8 cellular contexts compared by ENCODE assay signal in the genomic region with DNA sequence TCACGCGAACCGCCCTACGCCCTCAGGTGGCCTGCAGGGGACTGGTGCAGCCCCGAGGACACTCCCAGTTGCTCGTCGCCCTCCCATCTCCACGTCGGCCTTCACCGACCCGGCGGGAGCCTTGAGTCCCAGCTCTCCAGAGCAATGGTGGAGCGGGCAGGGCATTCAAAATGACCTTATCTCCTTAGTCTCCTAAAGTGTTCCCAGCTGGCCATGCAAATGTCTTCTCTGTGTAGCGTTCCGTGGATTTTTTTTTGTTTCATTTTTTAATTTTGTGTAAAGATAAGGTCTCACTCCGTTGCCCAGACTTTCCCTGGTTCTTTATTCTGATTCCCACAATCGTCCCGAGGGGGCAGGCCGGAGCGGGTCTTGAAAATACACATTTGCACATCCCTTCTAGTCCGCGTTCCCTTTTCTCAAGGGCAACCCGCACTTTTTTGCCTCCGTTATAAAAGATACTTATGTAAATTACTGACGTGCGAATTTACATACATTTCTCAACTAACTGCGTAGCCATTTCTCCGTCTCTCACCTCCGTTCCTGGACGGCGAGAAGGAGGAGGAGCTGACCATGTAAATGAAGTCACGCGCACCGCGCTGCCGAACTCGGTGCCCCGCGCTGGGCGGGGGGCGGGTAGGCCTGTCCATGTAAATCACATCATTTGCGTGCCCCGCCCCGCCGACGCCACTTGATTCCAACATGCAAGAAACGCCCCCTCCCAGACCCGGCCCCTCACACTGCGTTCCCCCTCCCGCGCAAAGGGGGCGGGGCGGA. TPM values are rescaled to one million over a fixed set of nuclear protein-coding genes. Genes with fewer than 3 reads are reported as not detected.
A peak's percentile ranks its signal among the peaks of the same experiment; 100 is the strongest.
DNase-seq lines count a peak whose midpoint lies in the region; ATAC-seq and TF ChIP-seq lines count a peak whose summit lies in the region.

No MANE protein-coding gene starts in this region.

- H4K5ac ChIP-seq in IMR-90 (ENCODE audit: low read depth, low read length): peak overlapping the region; percentile 39

- peaks cover 28% of the 10 kb centered on the region for H3K4me1 ChIP-seq in IMR-90 (ENCODE audit: control insufficient read depth, insufficient read depth, low read length)
- H3K4me1 ChIP-seq in OCI-LY3 (ENCODE audit: low read length): peaks cover 50% of the 10 kb centered on the region
- peaks cover 33% of the 10 kb centered on the region for H3K4me1 ChIP-seq in mucosa of descending colon (ENCODE audit: low read depth)

- peak; percentile 66 for ATAC-seq in GM21528 (IDR thresholded peaks at IDR 0.05; ENCODE audit: low FRiP score, unreplicated experiment)
- ATAC-seq in IMR-90 (ENCODE audit: low read depth): peak; percentile 13
- peak; percentile 87 for ATAC-seq in mucosa of descending colon

- no peaks in the 10 kb centered on the region for H3K9me3 ChIP-seq in IMR-90 (ENCODE audit: control insufficient read depth, insufficient read depth, low read length)
- no peaks in the 10 kb centered on the region for H3K9me3 ChIP-seq in OCI-LY3 (ENCODE audit: insufficient read depth, low read length)
- no peaks in the 10 kb centered on the region for H3K9me3 ChIP-seq in mucosa of descending colon

- H3K79me1 ChIP-seq in IMR-90 (ENCODE audit: low read depth in 1 of 2, low read length in 2 of 2): peaks cover 4 to 45% of the 10 kb centered on the region in 2 experiments; a peak in 3 of 4 replicates

- DNase-seq in DMS153 treated with DMSO at 0.1 percent for 48 hours (lab: John Stamatoyannopoulos, UW; ENCODE audit: unreplicated experiment): peak; percentile 93
- peak; percentile 99 for DNase-seq in IMR-90
- DNase-seq in activated T-cell treated with anti-CD3 and anti-CD28 coated beads for 24 hours (ENCODE audit: low read depth): peak; percentile 100
- peak; percentile 97 for DNase-seq in epithelial cell of prostate (ENCODE audit: low read depth, low spot score)
- DNase-seq in mucosa of descending colon: peak; percentile 100
- DNase-seq in stimulated activated CD8-positive, alpha-beta memory T cell treated with anti-CD3 and anti-CD28 coated beads, Interleukin-4, amount 100 ng/mL, for 1 hour (ENCODE audit: low read depth in 2 of 2, low spot score in 1 of 2): peak; percentile 100

- peaks cover 44% of the 10 kb centered on the region for H3K79me2 ChIP-seq in OCI-LY3 (ENCODE audit: low read length)

- 7% methylated on average over 7 of the region's 53 CpGs; no CpG with 5 or more reads in 1 of the 2 experiments for WGBS in IMR-90 (ENCODE audit: extremely low coverage in 2 of 2, insufficient read length in 1 of 2), 2 experiments

- in situ Hi-C loops in IMR-90 (cut with MboI; ENCODE audit: low sequenced_read_pairs): no loop called here

- H3K14ac ChIP-seq in IMR-90 (replicated peaks; ENCODE audit: low read depth, low read length): peak overlapping the region; percentile 67

- BruUV-seq in IMR-90 (replicated peaks; lab: Mats Ljungman, UMichigan): no TSS peak

- intact Hi-C loops in IMR-90 (cut with micrococcal nuclease) (loop anchor here (5.0 kb wide), 2 partner anchors 46 to 81 kb away; a partner anchor contains a TSS), mucosa of descending colon (cut with DNase I, micrococcal nuclease) (no loop called here)

- H2BK15ac ChIP-seq in IMR-90 (ENCODE audit: low read depth, low read length): peak overlapping the region; percentile 30; the same call in 1 of the 3 replicates

- H3K4me3 ChIP-seq in IMR-90 (ENCODE audit: insufficient read depth, low read depth, low read length): peak overlapping the region; percentile 55
- peak overlapping the region; percentile 79 for H3K4me3 ChIP-seq in OCI-LY3 (ENCODE audit: low read length)
- H3K4me3 ChIP-seq in mucosa of descending colon: peak overlapping the region; percentile 4

- H3K56ac ChIP-seq in IMR-90 (ENCODE audit: extremely low read depth, insufficient read depth, low read length): peak overlapping the region; percentile 54

- peak overlapping the region; percentile 43 for H4K91ac ChIP-seq in IMR-90 (ENCODE audit: insufficient read depth, low read depth, low read length)

- peak overlapping the region; percentile 88 for H2AFZ ChIP-seq in IMR-90 (replicated peaks; ENCODE audit: low read length, poor library complexity)
- H2AFZ ChIP-seq in OCI-LY3 (ENCODE audit: low read depth, low read length): peak overlapping the region; percentile 34; the same call in 1 of the 2 replicates

- CTCF ChIA-PET in IMR-90 (lab: Yijun Ruan, JAX): interaction anchor here (0.5 to 1.1 kb wide), 6 partner anchors 8 to 787 kb away, joined by 3 to 4 read pairs (median 3); a partner anchor contains a TSS

- dilution Hi-C loops in IMR-90 (cut with HindIII; ENCODE audit: low sequenced_read_pairs, unreplicated experiment): no loop called here

- H2AK9ac ChIP-seq in IMR-90 (replicated peaks; ENCODE audit: low read depth, low read length, poor library complexity): peak overlapping the region; percentile 73

- H3K36me3 ChIP-seq in IMR-90 (ENCODE audit: control insufficient read depth, insufficient read depth, low read length): peaks cover 25% of the 10 kb centered on the region
- peaks cover 25% of the 10 kb centered on the region for H3K36me3 ChIP-seq in OCI-LY3 (replicated peaks; ENCODE audit: low read depth, low read length)
- no peaks in the 10 kb centered on the region for H3K36me3 ChIP-seq in mucosa of descending colon (ENCODE audit: low read depth)

- H2BK5ac ChIP-seq in IMR-90 (ENCODE audit: low read depth, low read length, poor library complexity, severe bottlenecking): peak overlapping the region; percentile 57

- TF ChIP-seq RAD21 in IMR-90 (IDR thresholded peaks at IDR 0.05; ENCODE audit: low read length): no peak; the same call in 1 of the 2 replicates

- H3K18ac ChIP-seq in IMR-90 (ENCODE audit: low read depth, low read length): peak overlapping the region; percentile 27

- POLR2A ChIA-PET in IMR-90 (lab: Charles Lee; ENCODE audit: unreplicated experiment): interaction anchor here (1.0 kb wide), 1 partner anchor 21 kb away, joined by 8 read pairs; a partner anchor contains a TSS

- peak overlapping the region; percentile 49 to 67; a peak in 3 of 4 replicates for H4K8ac ChIP-seq in IMR-90 (ENCODE audit: low read depth in 2 of 2, low read length in 2 of 2)

- peak overlapping the region; percentile 47 for H3K27ac ChIP-seq in IMR-90 (ENCODE audit: insufficient read depth, low read length)
- peak overlapping the region; percentile 90 for H3K27ac ChIP-seq in OCI-LY3 (ENCODE audit: low read length)
- peak overlapping the region; percentile 67 for H3K27ac ChIP-seq in epithelial cell of prostate

- H3K9me1 ChIP-seq in IMR-90 (ENCODE audit: insufficient read depth, low read length): peaks cover 25% of the 10 kb centered on the region

- H3K9ac ChIP-seq in IMR-90 (ENCODE audit: low read depth, low read length): peak overlapping the region; percentile 58
- H3K9ac ChIP-seq in OCI-LY3 (ENCODE audit: low read length): peak overlapping the region; percentile 86

- H2AK5ac ChIP-seq in IMR-90 (ENCODE audit: low read depth, low read length): peak overlapping the region; percentile 50; the same call in 1 of the 2 replicates

- peak overlapping the region; percentile 61 for H3K4ac ChIP-seq in IMR-90 (ENCODE audit: low read depth, low read length)

- peak overlapping the region; percentile 83 for H3K4me2 ChIP-seq in IMR-90 (ENCODE audit: low read depth, low read length)
- H3K4me2 ChIP-seq in OCI-LY3 (ENCODE audit: low read length): peak overlapping the region; percentile 85

- H3K23ac ChIP-seq in IMR-90 (ENCODE audit: low read depth, low read length): peak overlapping the region; percentile 68

- no peak for TF ChIP-seq POLR2A in IMR-90 (IDR thresholded peaks at IDR 0.05; ENCODE audit: low read depth, low read length)

- peaks cover 37% of the 10 kb centered on the region for H4K20me1 ChIP-seq in IMR-90 (ENCODE audit: insufficient read depth, low read length)
- H4K20me1 ChIP-seq in OCI-LY3 (ENCODE audit: insufficient read depth, low read length): peaks cover 36% of the 10 kb centered on the region

- no peak overlapping the region for H2BK20ac ChIP-seq in IMR-90 (ENCODE audit: low read depth, low read length)

- peak overlapping the region; percentile 23; the same call in 1 of the 2 replicates for H2BK120ac ChIP-seq in IMR-90 (ENCODE audit: low read depth, low read length)

- TF ChIP-seq CTCF in IMR-90 (conservative IDR thresholded peaks at IDR 0.05; ENCODE audit: low read depth, low read length): peak; percentile 47
- peak; percentile 55 for TF ChIP-seq CTCF in OCI-LY3 (IDR thresholded peaks at IDR 0.05; ENCODE audit: low read depth, low read length)
- no peak for TF ChIP-seq CTCF in mucosa of descending colon (IDR thresholded peaks at IDR 0.05)

- H3K27me3 ChIP-seq in IMR-90 (ENCODE audit: control insufficient read depth, insufficient read depth, low read length) (no peaks in the 10 kb centered on the region), OCI-LY3 (ENCODE audit: low read depth, low read length) (no peaks in the 10 kb centered on the region)

RNA-seq across cellular contexts. Expression of a gene that starts 0.6 kb away (rescaled TPM):
- total RNA-seq in IMR-90 (2012; rRNA removed): 50.5 and 54.1 TPM in 2 replicates
- 60.2 and 62.7 TPM in 2 replicates for polyA plus RNA-seq in IMR-90 (2012; rRNA removed)
- polyA plus RNA-seq in IMR-90 (2012; cell fraction: cytosol; rRNA removed): 39.4 and 78.4 TPM in 2 replicates
- polyA plus RNA-seq in IMR-90 (2012; cell fraction: nucleus; rRNA removed; ENCODE audit: low replicate concordance): 64.4 and 149 TPM in 2 replicates
- 100 to 1,000 TPM in 1 of 3 donors, 10 to 100 TPM in 2; 84.5 to 126 (median 93.2) TPM for total RNA-seq in mucosa of descending colon

RNA-seq across cellular contexts. Expression of a gene that starts 20.4 kb away (rescaled TPM):
- 7.9 and 8.3 TPM in 2 replicates for total RNA-seq in IMR-90 (2012; rRNA removed)
- polyA plus RNA-seq in IMR-90 (2012; rRNA removed): 21.4 and 25.9 TPM in 2 replicates
- 49.0 and 50.2 TPM in 2 replicates for polyA plus RNA-seq in IMR-90 (2012; cell fraction: cytosol; rRNA removed)
- 34.1 and 62.8 TPM in 2 replicates for polyA plus RNA-seq in IMR-90 (2012; cell fraction: nucleus; rRNA removed; ENCODE audit: low replicate concordance)
- 10 to 100 TPM; 46.9 to 68.1 (median 61.0) TPM for total RNA-seq in mucosa of descending colon

RNA-seq across cellular contexts. Expression of a gene that starts 23.1 kb away (rescaled TPM):
- total RNA-seq in IMR-90 (2012; rRNA removed) (not detected in 2 replicates), mucosa of descending colon (1 to 10 TPM; 1.4 to 8.6 (median 2.5) TPM)
- polyA plus RNA-seq in IMR-90 (2012; rRNA removed): 0.44 TPM in 1 of 2 replicates, not detected in the other
- polyA plus RNA-seq in IMR-90 (2012; cell fraction: cytosol; rRNA removed): 0.24 and 1.6 TPM in 2 replicates
- 0.64 TPM in 1 of 2 replicates, not detected in the other for polyA plus RNA-seq in IMR-90 (2012; cell fraction: nucleus; rRNA removed; ENCODE audit: low replicate concordance)

RNA-seq across cellular contexts. Expression of a gene that starts 47.4 kb away (rescaled TPM):
- total RNA-seq in IMR-90 (2012; rRNA removed) (28.3 and 30.3 TPM in 2 replicates), mucosa of descending colon (10 to 100 TPM; 54.0 to 81.7 (median 59.9) TPM)
- polyA plus RNA-seq in IMR-90 (2012; rRNA removed): 81.3 and 158 TPM in 2 replicates
- 89.7 and 101 TPM in 2 replicates for polyA plus RNA-seq in IMR-90 (2012; cell fraction: cytosol; rRNA removed)
- 76.5 and 101 TPM in 2 replicates for polyA plus RNA-seq in IMR-90 (2012; cell fraction: nucleus; rRNA removed; ENCODE audit: low replicate concordance)

RNA-seq across cellular contexts. Expression of a gene that starts 48.1 kb away (rescaled TPM):
- total RNA-seq in IMR-90 (2012; rRNA removed) (0.28 and 0.54 TPM in 2 replicates), mucosa of descending colon (10 to 100 TPM; 10.9 to 16.7 (median 13.8) TPM)
- 4.9 and 5.4 TPM in 2 replicates for polyA plus RNA-seq in IMR-90 (2012; rRNA removed)
- 4.2 and 5.8 TPM in 2 replicates for polyA plus RNA-seq in IMR-90 (2012; cell fraction: cytosol; rRNA removed)
- 6.8 and 12.2 TPM in 2 replicates for polyA plus RNA-seq in IMR-90 (2012; cell fraction: nucleus; rRNA removed; ENCODE audit: low replicate concordance)

Comparison
In these comparisons a context has a peak if more than half of its experiments do, and no peak if none do; other contexts are left out.
1. Peak in every context shown above with its lines: DNase-seq, ATAC-seq, H3K4me3 ChIP-seq and H3K27ac ChIP-seq.
2. ATAC-seq: peak in every context shown above with its lines; median percentile 87 in mucosa of descending colon; 66 in GM21528; 13 in IMR-90.
3. H3K4me3 ChIP-seq: peak in every context shown above with its lines; median percentile 79 in OCI-LY3; 55 in IMR-90; 4 in mucosa of descending colon.